1 cellular context compared by ENCODE assay signal in the genomic region with DNA sequence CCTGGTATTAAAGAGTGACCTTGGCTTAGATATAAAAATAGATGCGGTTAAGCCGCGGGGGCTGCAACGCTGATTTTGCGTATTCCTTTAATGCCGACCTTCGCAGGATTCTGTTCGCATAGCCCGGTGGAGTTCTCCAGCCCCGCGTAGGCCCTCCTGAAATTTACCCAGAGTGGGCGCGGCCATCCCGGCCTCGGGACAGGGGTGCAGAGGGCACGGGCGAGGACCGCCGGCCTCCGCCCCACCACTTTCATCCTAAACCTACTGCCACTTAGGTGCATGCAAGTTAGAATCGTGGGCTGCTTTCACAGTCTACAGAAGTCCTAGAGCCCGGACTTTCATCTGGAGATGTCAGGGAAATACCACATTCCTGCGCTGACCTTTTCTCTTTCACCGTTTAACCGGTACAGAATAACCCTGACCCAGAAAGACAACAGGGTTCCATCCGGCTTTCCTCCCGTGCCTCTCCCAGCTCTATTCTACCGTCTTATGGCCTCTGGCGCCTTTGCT.
TF ChIP-seq lines count a peak whose summit lies in the region.

No MANE protein-coding gene starts in this region.

TF ChIP-seq in GM23338, 12 proteins besides CTCF, POLR2A, EP300 and RAD21 (continued from another document):
- TF ChIP-seq, protein P1, sequence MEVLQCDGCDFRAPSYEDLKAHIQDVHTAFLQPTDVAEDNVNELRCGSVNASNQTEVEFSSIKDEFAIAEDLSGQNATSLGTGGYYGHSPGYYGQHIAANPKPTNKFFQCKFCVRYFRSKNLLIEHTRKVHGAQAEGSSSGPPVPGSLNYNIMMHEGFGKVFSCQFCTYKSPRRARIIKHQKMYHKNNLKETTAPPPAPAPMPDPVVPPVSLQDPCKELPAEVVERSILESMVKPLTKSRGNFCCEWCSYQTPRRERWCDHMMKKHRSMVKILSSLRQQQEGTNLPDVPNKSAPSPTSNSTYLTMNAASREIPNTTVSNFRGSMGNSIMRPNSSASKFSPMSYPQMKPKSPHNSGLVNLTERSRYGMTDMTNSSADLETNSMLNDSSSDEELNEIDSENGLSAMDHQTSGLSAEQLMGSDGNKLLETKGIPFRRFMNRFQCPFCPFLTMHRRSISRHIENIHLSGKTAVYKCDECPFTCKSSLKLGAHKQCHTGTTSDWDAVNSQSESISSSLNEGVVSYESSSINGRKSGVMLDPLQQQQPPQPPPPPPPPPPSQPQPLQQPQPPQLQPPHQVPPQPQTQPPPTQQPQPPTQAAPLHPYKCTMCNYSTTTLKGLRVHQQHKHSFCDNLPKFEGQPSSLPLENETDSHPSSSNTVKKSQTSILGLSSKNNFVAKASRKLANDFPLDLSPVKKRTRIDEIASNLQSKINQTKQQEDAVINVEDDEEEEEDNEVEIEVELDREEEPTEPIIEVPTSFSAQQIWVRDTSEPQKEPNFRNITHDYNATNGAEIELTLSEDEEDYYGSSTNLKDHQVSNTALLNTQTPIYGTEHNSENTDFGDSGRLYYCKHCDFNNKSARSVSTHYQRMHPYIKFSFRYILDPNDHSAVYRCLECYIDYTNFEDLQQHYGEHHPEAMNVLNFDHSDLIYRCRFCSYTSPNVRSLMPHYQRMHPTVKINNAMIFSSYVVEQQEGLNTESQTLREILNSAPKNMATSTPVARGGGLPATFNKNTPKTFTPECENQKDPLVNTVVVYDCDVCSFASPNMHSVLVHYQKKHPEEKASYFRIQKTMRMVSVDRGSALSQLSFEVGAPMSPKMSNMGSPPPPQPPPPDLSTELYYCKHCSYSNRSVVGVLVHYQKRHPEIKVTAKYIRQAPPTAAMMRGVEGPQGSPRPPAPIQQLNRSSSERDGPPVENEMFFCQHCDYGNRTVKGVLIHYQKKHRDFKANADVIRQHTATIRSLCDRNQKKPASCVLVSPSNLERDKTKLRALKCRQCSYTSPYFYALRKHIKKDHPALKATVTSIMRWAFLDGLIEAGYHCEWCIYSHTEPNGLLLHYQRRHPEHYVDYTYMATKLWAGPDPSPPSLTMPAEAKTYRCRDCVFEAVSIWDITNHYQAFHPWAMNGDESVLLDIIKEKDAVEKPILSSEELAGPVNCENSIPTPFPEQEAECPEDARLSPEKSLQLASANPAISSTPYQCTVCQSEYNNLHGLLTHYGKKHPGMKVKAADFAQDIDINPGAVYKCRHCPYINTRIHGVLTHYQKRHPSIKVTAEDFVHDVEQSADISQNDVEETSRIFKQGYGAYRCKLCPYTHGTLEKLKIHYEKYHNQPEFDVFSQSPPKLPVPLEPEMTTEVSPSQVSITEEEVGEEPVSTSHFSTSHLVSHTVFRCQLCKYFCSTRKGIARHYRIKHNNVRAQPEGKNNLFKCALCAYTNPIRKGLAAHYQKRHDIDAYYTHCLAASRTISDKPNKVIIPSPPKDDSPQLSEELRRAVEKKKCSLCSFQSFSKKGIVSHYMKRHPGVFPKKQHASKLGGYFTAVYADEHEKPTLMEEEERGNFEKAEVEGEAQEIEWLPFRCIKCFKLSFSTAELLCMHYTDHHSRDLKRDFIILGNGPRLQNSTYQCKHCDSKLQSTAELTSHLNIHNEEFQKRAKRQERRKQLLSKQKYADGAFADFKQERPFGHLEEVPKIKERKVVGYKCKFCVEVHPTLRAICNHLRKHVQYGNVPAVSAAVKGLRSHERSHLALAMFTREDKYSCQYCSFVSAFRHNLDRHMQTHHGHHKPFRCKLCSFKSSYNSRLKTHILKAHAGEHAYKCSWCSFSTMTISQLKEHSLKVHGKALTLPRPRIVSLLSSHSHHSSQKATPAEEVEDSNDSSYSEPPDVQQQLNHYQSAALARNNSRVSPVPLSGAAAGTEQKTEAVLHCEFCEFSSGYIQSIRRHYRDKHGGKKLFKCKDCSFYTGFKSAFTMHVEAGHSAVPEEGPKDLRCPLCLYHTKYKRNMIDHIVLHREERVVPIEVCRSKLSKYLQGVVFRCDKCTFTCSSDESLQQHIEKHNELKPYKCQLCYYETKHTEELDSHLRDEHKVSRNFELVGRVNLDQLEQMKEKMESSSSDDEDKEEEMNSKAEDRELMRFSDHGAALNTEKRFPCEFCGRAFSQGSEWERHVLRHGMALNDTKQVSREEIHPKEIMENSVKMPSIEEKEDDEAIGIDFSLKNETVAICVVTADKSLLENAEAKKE (CRISPR knock-in tag; IDR thresholded peaks at IDR 0.05) = no peak
- TF ChIP-seq EZH2phosphoT487 (IDR thresholded peaks at IDR 0.05; ENCODE audit: unreplicated experiment) = no peak
- TF ChIP-seq, protein P2, sequence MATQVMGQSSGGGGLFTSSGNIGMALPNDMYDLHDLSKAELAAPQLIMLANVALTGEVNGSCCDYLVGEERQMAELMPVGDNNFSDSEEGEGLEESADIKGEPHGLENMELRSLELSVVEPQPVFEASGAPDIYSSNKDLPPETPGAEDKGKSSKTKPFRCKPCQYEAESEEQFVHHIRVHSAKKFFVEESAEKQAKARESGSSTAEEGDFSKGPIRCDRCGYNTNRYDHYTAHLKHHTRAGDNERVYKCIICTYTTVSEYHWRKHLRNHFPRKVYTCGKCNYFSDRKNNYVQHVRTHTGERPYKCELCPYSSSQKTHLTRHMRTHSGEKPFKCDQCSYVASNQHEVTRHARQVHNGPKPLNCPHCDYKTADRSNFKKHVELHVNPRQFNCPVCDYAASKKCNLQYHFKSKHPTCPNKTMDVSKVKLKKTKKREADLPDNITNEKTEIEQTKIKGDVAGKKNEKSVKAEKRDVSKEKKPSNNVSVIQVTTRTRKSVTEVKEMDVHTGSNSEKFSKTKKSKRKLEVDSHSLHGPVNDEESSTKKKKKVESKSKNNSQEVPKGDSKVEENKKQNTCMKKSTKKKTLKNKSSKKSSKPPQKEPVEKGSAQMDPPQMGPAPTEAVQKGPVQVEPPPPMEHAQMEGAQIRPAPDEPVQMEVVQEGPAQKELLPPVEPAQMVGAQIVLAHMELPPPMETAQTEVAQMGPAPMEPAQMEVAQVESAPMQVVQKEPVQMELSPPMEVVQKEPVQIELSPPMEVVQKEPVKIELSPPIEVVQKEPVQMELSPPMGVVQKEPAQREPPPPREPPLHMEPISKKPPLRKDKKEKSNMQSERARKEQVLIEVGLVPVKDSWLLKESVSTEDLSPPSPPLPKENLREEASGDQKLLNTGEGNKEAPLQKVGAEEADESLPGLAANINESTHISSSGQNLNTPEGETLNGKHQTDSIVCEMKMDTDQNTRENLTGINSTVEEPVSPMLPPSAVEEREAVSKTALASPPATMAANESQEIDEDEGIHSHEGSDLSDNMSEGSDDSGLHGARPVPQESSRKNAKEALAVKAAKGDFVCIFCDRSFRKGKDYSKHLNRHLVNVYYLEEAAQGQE (IDR thresholded peaks at IDR 0.05; ENCODE audit: unreplicated experiment) = no peak
TF ChIP-seq in GM23338: peak in this region for 1.
